Comparison of ENCODE assay signal across 1 cellular context in genomic region chr12:56010112-56010570, GRCh38.
A peak's percentile ranks its signal among the peaks of the same experiment; 100 is the strongest.
TF ChIP-seq lines count a peak whose summit lies in the region.

No MANE protein-coding gene starts in this region.

TF ChIP-seq in K562, 482 proteins besides CTCF, POLR2A, EP300 and RAD21 (continued from another document and continues in another):
- no peak for TF ChIP-seq ARID4B (CRISPR knock-in tag; IDR thresholded peaks at IDR 0.05)
- TF ChIP-seq ZNF830 (CRISPR knock-in tag; IDR thresholded peaks at IDR 0.05) = no peak
- no peak; the same call in 1 of the 2 replicates for TF ChIP-seq MTA3 (IDR thresholded peaks at IDR 0.05; ENCODE audit: borderline replicate concordance)
- TF ChIP-seq SMARCA5 (IDR thresholded peaks at IDR 0.05) = no peak
- no peak for TF ChIP-seq EZH2 (IDR thresholded peaks at IDR 0.05; ENCODE audit: borderline replicate concordance, low read depth, low read length)
- TF ChIP-seq ZFP30 (CRISPR knock-in tag; IDR thresholded peaks at IDR 0.05; ENCODE audit: borderline replicate concordance) = no peak
- TF ChIP-seq HLTF (IDR thresholded peaks at IDR 0.05) = no peak
- no peak; the same call in 1 of the 2 replicates for TF ChIP-seq ZNF212 (CRISPR knock-in tag; IDR thresholded peaks at IDR 0.05)
- TF ChIP-seq HSF4 (CRISPR knock-in tag; IDR thresholded peaks at IDR 0.05; ENCODE audit: borderline replicate concordance) = no peak
- no peak for TF ChIP-seq ZBTB8A (IDR thresholded peaks at IDR 0.05; ENCODE audit: partially characterized antibody)
- TF ChIP-seq ZNF639 (CRISPR knock-in tag; conservative IDR thresholded peaks at IDR 0.05 in 1 of 2, IDR thresholded peaks at IDR 0.05 in 1 of 2) = peak in 1 of 2 experiments; percentile 66; a peak in 2 of 4 replicates
- peak; percentile 61 for TF ChIP-seq CBFA2T3 (IDR thresholded peaks at IDR 0.05)
- no peak for TF ChIP-seq CBX5 (IDR thresholded peaks at IDR 0.05; ENCODE audit: borderline replicate concordance, low read depth)
- TF ChIP-seq CEBPG (CRISPR knock-in tag; IDR thresholded peaks at IDR 0.05) = peak; percentile 90
- TF ChIP-seq CEBPG (tag; conservative IDR thresholded peaks at IDR 0.05 in 1 of 2, IDR thresholded peaks at IDR 0.05 in 1 of 2) = peak; percentile 94 to 97
- TF ChIP-seq NR2C2 (CRISPR knock-in tag; IDR thresholded peaks at IDR 0.05) = no peak; the same call in 1 of the 2 replicates
- TF ChIP-seq NR2C2 (tag; IDR thresholded peaks at IDR 0.05) = peak; percentile 95
- no peak for TF ChIP-seq ZNF174 (CRISPR knock-in tag; IDR thresholded peaks at IDR 0.05)
- TF ChIP-seq KDM5B (IDR thresholded peaks at IDR 0.05; ENCODE audit: insufficient replicate concordance, low read depth, low read length) = no peak
- TF ChIP-seq CEBPB (tag; IDR thresholded peaks at IDR 0.05) = peak; percentile 94
- no peak for TF ChIP-seq RHOXF2B (CRISPR knock-in tag; conservative IDR thresholded peaks at IDR 0.05)
- TF ChIP-seq SAFB2 (IDR thresholded peaks at IDR 0.05; ENCODE audit: borderline replicate concordance, low read depth, low read length, severe bottlenecking) = no peak
- no peak for TF ChIP-seq ERF (CRISPR knock-in tag; IDR thresholded peaks at IDR 0.05)
- TF ChIP-seq, protein P1, sequence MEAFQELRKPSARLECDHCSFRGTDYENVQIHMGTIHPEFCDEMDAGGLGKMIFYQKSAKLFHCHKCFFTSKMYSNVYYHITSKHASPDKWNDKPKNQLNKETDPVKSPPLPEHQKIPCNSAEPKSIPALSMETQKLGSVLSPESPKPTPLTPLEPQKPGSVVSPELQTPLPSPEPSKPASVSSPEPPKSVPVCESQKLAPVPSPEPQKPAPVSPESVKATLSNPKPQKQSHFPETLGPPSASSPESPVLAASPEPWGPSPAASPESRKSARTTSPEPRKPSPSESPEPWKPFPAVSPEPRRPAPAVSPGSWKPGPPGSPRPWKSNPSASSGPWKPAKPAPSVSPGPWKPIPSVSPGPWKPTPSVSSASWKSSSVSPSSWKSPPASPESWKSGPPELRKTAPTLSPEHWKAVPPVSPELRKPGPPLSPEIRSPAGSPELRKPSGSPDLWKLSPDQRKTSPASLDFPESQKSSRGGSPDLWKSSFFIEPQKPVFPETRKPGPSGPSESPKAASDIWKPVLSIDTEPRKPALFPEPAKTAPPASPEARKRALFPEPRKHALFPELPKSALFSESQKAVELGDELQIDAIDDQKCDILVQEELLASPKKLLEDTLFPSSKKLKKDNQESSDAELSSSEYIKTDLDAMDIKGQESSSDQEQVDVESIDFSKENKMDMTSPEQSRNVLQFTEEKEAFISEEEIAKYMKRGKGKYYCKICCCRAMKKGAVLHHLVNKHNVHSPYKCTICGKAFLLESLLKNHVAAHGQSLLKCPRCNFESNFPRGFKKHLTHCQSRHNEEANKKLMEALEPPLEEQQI (IDR thresholded peaks at IDR 0.05) = no peak
- peak; percentile 91 for TF ChIP-seq MYC (IDR thresholded peaks at IDR 0.05; ENCODE audit: low read depth, low read length)
- no peak for TF ChIP-seq MYC (CRISPR knock-in tag; IDR thresholded peaks at IDR 0.05; ENCODE audit: borderline replicate concordance, low read depth)
- TF ChIP-seq TRIM24 (IDR thresholded peaks at IDR 0.05) = peak in 1 of 2 experiments; percentile 44; a peak in 1 of 4 replicates
- no peak for TF ChIP-seq SRSF7 (optimal IDR thresholded peaks at IDR 0.05; ENCODE audit: low read depth, low read length)
- TF ChIP-seq RNF2 (IDR thresholded peaks at IDR 0.05) = no peak
- TF ChIP-seq YBX1 (IDR thresholded peaks at IDR 0.05) = no peak
- no peak for TF ChIP-seq MLX (CRISPR knock-in tag; conservative IDR thresholded peaks at IDR 0.05)
- no peak for TF ChIP-seq CHD2 (IDR thresholded peaks at IDR 0.05; ENCODE audit: low read depth, low read length)
- TF ChIP-seq, protein P2, sequence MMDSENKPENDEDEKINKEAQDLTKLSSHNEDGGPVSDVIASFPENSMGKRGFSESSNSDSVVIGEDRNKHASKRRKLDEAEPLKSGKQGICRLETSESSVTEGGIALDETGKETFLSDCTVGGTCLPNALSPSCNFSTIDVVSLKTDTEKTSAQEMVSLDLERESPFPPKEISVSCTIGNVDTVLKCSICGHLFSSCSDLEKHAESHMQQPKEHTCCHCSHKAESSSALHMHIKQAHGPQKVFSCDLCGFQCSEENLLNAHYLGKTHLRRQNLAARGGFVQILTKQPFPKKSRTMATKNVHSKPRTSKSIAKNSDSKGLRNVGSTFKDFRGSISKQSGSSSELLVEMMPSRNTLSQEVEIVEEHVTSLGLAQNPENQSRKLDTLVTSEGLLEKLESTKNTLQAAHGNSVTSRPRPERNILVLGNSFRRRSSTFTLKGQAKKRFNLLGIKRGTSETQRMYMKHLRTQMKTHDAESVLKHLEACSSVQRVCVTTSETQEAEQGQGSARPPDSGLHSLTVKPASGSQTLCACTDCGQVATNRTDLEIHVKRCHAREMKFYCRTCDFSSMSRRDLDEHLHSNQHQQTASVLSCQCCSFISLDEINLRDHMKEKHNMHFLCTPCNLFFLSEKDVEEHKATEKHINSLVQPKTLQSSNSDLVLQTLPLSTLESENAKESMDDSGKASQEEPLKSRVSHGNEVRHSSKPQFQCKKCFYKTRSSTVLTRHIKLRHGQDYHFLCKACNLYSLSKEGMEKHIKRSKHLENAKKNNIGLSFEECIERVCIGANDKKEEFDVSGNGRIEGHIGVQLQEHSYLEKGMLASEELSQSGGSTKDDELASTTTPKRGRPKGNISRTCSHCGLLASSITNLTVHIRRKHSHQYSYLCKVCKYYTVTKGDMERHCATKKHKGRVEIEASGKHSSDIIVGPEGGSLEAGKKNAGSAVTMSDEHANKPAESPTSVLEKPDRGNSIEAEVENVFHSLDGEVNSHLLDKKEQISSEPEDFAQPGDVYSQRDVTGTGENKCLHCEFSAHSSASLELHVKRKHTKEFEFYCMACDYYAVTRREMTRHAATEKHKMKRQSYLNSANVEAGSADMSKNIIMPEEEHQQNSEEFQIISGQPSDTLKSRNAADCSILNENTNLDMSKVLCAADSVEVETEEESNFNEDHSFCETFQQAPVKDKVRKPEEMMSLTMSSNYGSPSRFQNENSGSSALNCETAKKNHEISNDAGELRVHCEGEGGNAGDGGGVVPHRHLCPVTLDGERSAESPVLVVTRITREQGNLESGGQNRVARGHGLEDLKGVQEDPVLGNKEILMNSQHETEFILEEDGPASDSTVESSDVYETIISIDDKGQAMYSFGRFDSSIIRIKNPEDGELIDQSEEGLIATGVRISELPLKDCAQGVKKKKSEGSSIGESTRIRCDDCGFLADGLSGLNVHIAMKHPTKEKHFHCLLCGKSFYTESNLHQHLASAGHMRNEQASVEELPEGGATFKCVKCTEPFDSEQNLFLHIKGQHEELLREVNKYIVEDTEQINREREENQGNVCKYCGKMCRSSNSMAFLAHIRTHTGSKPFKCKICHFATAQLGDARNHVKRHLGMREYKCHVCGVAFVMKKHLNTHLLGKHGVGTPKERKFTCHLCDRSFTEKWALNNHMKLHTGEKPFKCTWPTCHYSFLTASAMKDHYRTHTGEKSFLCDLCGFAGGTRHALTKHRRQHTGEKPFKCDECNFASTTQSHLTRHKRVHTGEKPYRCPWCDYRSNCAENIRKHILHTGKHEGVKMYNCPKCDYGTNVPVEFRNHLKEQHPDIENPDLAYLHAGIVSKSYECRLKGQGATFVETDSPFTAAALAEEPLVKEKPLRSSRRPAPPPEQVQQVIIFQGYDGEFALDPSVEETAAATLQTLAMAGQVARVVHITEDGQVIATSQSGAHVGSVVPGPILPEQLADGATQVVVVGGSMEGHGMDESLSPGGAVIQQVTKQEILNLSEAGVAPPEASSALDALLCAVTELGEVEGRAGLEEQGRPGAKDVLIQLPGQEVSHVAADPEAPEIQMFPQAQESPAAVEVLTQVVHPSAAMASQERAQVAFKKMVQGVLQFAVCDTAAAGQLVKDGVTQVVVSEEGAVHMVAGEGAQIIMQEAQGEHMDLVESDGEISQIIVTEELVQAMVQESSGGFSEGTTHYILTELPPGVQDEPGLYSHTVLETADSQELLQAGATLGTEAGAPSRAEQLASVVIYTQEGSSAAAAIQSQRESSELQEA (IDR thresholded peaks at IDR 0.05; ENCODE audit: low read depth) = no peak
- TF ChIP-seq ZNF184 (CRISPR knock-in tag; IDR thresholded peaks at IDR 0.05) = no peak
- TF ChIP-seq, protein P3, sequence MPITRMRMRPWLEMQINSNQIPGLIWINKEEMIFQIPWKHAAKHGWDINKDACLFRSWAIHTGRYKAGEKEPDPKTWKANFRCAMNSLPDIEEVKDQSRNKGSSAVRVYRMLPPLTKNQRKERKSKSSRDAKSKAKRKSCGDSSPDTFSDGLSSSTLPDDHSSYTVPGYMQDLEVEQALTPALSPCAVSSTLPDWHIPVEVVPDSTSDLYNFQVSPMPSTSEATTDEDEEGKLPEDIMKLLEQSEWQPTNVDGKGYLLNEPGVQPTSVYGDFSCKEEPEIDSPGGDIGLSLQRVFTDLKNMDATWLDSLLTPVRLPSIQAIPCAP (CRISPR knock-in tag; IDR thresholded peaks at IDR 0.05; ENCODE audit: borderline replicate concordance) = no peak
- TF ChIP-seq SIN3A (IDR thresholded peaks at IDR 0.05; ENCODE audit: borderline replicate concordance in 2 of 2, control insufficient read depth in 1 of 2, low read depth in 2 of 2, low read length in 2 of 2) = no peak
- TF ChIP-seq ETV6 (IDR thresholded peaks at IDR 0.05; ENCODE audit: borderline replicate concordance in 1 of 2, low read depth in 2 of 2, low read length in 1 of 2) = no peak
- no peak for TF ChIP-seq ETV6 (CRISPR knock-in tag; IDR thresholded peaks at IDR 0.05; ENCODE audit: borderline replicate concordance)
- TF ChIP-seq SNIP1 (IDR thresholded peaks at IDR 0.05; ENCODE audit: low read depth) = no peak
- no peak for TF ChIP-seq TAF7 (tag; IDR thresholded peaks at IDR 0.05)
- no peak for TF ChIP-seq HBP1 (CRISPR knock-in tag; IDR thresholded peaks at IDR 0.05)
- no peak for TF ChIP-seq POLR2AphosphoS2 (IDR thresholded peaks at IDR 0.05; ENCODE audit: low read length)
- TF ChIP-seq TAL1 (IDR thresholded peaks at IDR 0.05) = peak; percentile 64
- no peak for TF ChIP-seq POU5F1 (IDR thresholded peaks at IDR 0.05; ENCODE audit: borderline replicate concordance, low read depth, low read length, partially characterized antibody)
- TF ChIP-seq, protein P4, sequence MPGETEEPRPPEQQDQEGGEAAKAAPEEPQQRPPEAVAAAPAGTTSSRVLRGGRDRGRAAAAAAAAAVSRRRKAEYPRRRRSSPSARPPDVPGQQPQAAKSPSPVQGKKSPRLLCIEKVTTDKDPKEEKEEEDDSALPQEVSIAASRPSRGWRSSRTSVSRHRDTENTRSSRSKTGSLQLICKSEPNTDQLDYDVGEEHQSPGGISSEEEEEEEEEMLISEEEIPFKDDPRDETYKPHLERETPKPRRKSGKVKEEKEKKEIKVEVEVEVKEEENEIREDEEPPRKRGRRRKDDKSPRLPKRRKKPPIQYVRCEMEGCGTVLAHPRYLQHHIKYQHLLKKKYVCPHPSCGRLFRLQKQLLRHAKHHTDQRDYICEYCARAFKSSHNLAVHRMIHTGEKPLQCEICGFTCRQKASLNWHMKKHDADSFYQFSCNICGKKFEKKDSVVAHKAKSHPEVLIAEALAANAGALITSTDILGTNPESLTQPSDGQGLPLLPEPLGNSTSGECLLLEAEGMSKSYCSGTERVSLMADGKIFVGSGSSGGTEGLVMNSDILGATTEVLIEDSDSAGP (CRISPR knock-in tag; IDR thresholded peaks at IDR 0.05) = no peak
- no peak for TF ChIP-seq KLF1 (tag; IDR thresholded peaks at IDR 0.05)
